15 cellular contexts compared by ENCODE assay signal in the genomic region with DNA sequence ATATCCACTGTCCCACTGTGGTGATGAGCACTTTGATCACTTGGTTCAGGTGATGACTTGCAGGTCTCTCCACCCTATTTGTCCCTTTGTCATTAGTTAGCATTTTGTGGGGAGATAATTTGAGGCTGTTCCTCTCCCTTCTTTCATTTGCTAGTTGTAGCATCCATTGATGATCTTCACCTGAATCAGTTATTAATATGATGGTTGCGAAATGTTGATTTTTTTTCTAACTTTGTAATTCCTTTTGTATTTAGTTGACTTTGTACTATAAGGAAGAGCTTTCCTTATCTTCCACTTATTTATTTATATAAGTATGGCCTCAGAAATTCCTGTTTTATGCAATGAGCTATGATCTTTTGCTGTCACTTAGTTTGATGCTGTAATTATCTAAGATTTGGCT. TPM values are rescaled to one million over a fixed set of nuclear protein-coding genes. Genes with fewer than 3 reads are reported as not detected.
DNase-seq lines count a peak whose midpoint lies in the region; ATAC-seq and TF ChIP-seq lines count a peak whose summit lies in the region.
"Had no signal": no experiment of that assay in that cellular context is flagged by ENCODE, and none has a peak within 500 bp of the region (broad histone marks: within the 10 kb centered on the region; RNA-seq: fewer than 3 reads in every experiment).

No MANE protein-coding gene starts in this region.

- H3K79me2 ChIP-seq in smooth muscle cell (ENCODE audit: low read depth): peaks cover 86% of the 10 kb centered on the region

- H3F3A ChIP-seq in smooth muscle cell (ENCODE audit: low read depth): peaks cover 53% of the 10 kb centered on the region

- H3K4me2 ChIP-seq in smooth muscle cell: peak overlapping the region; percentile 83

- WGBS in smooth muscle cell (ENCODE audit: low lambda C conversion rate): 100% methylated on average over 1 of the region's 1 CpG

- H3K27ac ChIP-seq in epithelial cell of prostate: peak overlapping the region; percentile 83
- peak overlapping the region; percentile 99 for H3K27ac ChIP-seq in smooth muscle cell (ENCODE audit: low read depth)
- H3K27ac ChIP-seq in lower lobe of right lung: no peak overlapping the region

- peak overlapping the region; percentile 24 for H3K9ac ChIP-seq in smooth muscle cell (ENCODE audit: low read depth)

- ATAC-seq in GM21786 (IDR thresholded peaks at IDR 0.05; ENCODE audit: unreplicated experiment) (no peak), lower lobe of right lung (no peak)

- H3K9me3 ChIP-seq in MG63: no peaks in the 10 kb centered on the region
- no peaks in the 10 kb centered on the region for H3K9me3 ChIP-seq in smooth muscle cell (replicated peaks; ENCODE audit: low read depth)
- H3K9me3 ChIP-seq in lower lobe of right lung: no peaks in the 10 kb centered on the region
- H3K9me3 ChIP-seq: heart right ventricle had no signal

- H3K27me3 ChIP-seq in MG63 (no peaks in the 10 kb centered on the region), smooth muscle cell (ENCODE audit: low read depth) (no peaks in the 10 kb centered on the region), lower lobe of right lung (ENCODE audit: low read depth) (no peaks in the 10 kb centered on the region)
- H3K27me3 ChIP-seq: heart right ventricle had no signal

- TF ChIP-seq CTCF in smooth muscle cell (IDR thresholded peaks at IDR 0.05; ENCODE audit: borderline replicate concordance, insufficient read depth, poor library complexity, severe bottlenecking) (no peak), lower lobe of right lung (IDR thresholded peaks at IDR 0.05) (no peak)

- no peak overlapping the region for H2AFZ ChIP-seq in smooth muscle cell (ENCODE audit: low read depth)

- no peak for DNase-seq in MG63
- DNase-seq in epithelial cell of prostate (ENCODE audit: low read depth, low spot score): no peak
- DNase-seq in smooth muscle cell (lab: John Stamatoyannopoulos, UW; ENCODE audit: unreplicated experiment): no peak
- no peak for DNase-seq in lower lobe of right lung
- no peak for DNase-seq in UCSD-AML1 (lab: John Stamatoyannopoulos, UW; ENCODE audit: unreplicated experiment)
- DNase-seq in mesenteric fat pad (ENCODE audit: low spot score): no peak
- DNase-seq: H7; heart right ventricle; midbrain; NK-92 treated with Interleukin-12 subunit alpha and Interleukin-12 subunit beta, amount 100 ng/mL, for 24 hours; nucleus accumbens; SIG-M5; stimulated activated CD4-positive, alpha-beta T cell treated with anti-CD3 and anti-CD28 coated beads, Interleukin-4, amount 100 ng/mL, for 1 hour had no signal

- H3K4me3 ChIP-seq in GM08714 (ENCODE audit: low read length) (peak overlapping the region; percentile 27; the same call in 1 of the 2 replicates), MG63 (peak overlapping the region; percentile 17), smooth muscle cell (no peak overlapping the region), lower lobe of right lung (no peak overlapping the region)

- peaks cover 90% of the 10 kb centered on the region for H4K20me1 ChIP-seq in smooth muscle cell (ENCODE audit: low read depth)

- intact Hi-C loops in lower lobe of right lung (cut with DNase I): no loop called here

- H3K4me1 ChIP-seq in smooth muscle cell (ENCODE audit: low read depth) (peaks cover 43% of the 10 kb centered on the region), lower lobe of right lung (peaks cover 51% of the 10 kb centered on the region)

- peaks cover 40% of the 10 kb centered on the region for H3K36me3 ChIP-seq in MG63
- H3K36me3 ChIP-seq in smooth muscle cell (ENCODE audit: low read depth): no peaks in the 10 kb centered on the region
- H3K36me3 ChIP-seq in lower lobe of right lung: no peaks in the 10 kb centered on the region
- H3K36me3 ChIP-seq: heart right ventricle had no signal

RNA-seq across cellular contexts. Expression of a gene that starts 12.6 kb away (rescaled TPM):
- 123 and 124 TPM in 2 replicates for total RNA-seq in MG63 (2014; rRNA removed; shearing (Covaris generic); ENCODE audit: low replicate concordance)
- total RNA-seq in smooth muscle cell (109 and 118 TPM in 2 replicates), lower lobe of right lung (148 TPM), mesenteric fat pad (145 TPM)
- 10.2 and 30.3 TPM in 2 replicates for polyA plus RNA-seq in smooth muscle cell

Comparison
In these comparisons a context has a peak if more than half of its experiments do, and no peak if none do; other contexts are left out.
1. H3K4me3 ChIP-seq: peak in GM08714 (single experiment) and MG63 (single experiment); none in smooth muscle cell (single experiment) and lower lobe of right lung (single experiment).